ENCODE assay signal across 27 cellular contexts in the genomic region with DNA sequence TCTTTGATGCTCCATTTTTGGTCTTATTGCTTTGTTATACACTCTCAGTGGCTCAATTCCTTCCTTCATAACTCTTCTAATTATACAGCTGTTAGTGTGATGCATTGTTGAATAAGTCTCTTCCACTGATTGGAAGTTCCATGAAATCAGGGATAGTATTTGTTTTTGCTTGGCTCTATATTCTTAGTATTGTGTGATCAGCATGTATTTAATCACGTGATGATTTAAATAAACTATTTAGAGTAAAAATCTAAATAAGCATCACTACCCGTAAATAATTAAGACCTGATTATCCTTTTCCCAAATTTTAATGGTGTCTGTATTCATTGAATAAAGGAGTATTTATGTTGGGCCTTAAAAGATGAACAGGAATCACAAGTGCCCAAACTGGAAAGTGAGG.
"Had no signal": no experiment of that assay in that cellular context is flagged by ENCODE, and none has a peak within 500 bp of the region (broad histone marks: within the 10 kb centered on the region; RNA-seq: fewer than 3 reads in every experiment).

No MANE protein-coding gene starts in this region.

- DNase-seq: stimulated activated CD4-positive, alpha-beta T cell treated with anti-CD3 and anti-CD28 coated beads, Interleukin-2, amount 100 ng/mL, for 48 hours; stimulated activated CD4-positive, alpha-beta T cell treated with anti-CD3 and anti-CD28 coated beads, Interleukin-4, amount 100 ng/mL, for 1 hour; stimulated activated CD4-positive, alpha-beta T cell treated with anti-CD3 and anti-CD28 coated beads, Interleukin-4, amount 100 ng/mL, for 24 hours; stimulated activated CD4-positive, alpha-beta T cell treated with anti-CD3 and anti-CD28 coated beads, Interleukin-4, amount 100 ng/mL, for 4 hours; stimulated activated CD8-positive, alpha-beta memory T cell treated with anti-CD3 and anti-CD28 coated beads, Interleukin-4, amount 100 ng/mL, for 48 hours; stimulated activated naive B cell treated with anti-CD40 and anti-IgM and Interleukin-4, amounts not matched to agents 10 μg/mL and 1 μg/mL and 100 μg/mL, for 72 hours; stimulated activated naive CD4-positive, alpha-beta T cell; stimulated activated naive CD4-positive, alpha-beta T cell treated with Interleukin-2 at 50 U/mL for 16 hours; stimulated activated naive CD8-positive, alpha-beta T cell treated with anti-CD3 and anti-CD28 coated beads, Interleukin-15, amount 100 ng/mL, for 72 hours; stimulated activated naive CD8-positive, alpha-beta T cell treated with anti-CD3 and anti-CD28 coated beads, Interleukin-15, Interleukin-2, amounts not matched to agents 100 U/mL and 50 U/mL, for 24 hours; stomach; substantia nigra; testis; thyroid gland; tibial artery; transverse colon; trophoblast cell; upper lobe of left lung; upper lobe of right lung; uterus had no signal

- H3K27ac ChIP-seq: stomach, suprapubic skin, testis, thoracic aorta, thyroid gland, tibial artery, tibial nerve, transverse colon, upper lobe of left lung, upper lobe of right lung, uterus, vagina had no signal

- H3K4me1 ChIP-seq: stomach, suprapubic skin, testis, thyroid gland, tibial artery, tibial nerve, transverse colon, upper lobe of left lung, upper lobe of right lung, uterus, vagina had no signal

- ATAC-seq: stimulated activated effector memory CD8-positive, alpha-beta T cell treated with anti-CD3 and anti-CD28 coated beads, Interleukin-12 subunit alpha, Interleukin-12 subunit beta, amount 100 ng/mL, for 72 hours; stimulated activated memory B cell treated with anti-CD40 and anti-IgM and Interleukin-4, amounts not matched to agents 10 μg/mL and 1 μg/mL and 100 μg/mL, for 72 hours; stimulated activated naive B cell treated with anti-CD40 and anti-IgM and Interleukin-4, amounts not matched to agents 10 μg/mL and 1 μg/mL and 100 μg/mL, for 72 hours; stimulated activated naive CD8-positive, alpha-beta T cell treated with anti-CD3 and anti-CD28 coated beads, Interleukin-15, amount 100 ng/mL, for 72 hours; stimulated activated naive CD8-positive, alpha-beta T cell treated with anti-CD3 and anti-CD28 coated beads, Interleukin-15, Interleukin-2, amounts not matched to agents 100 U/mL and 50 U/mL, for 24 hours; upper lobe of right lung had no signal

- FAIRE-seq: urothelium cell line had no signal

- H3K36me3 ChIP-seq: stomach, suprapubic skin, thoracic aorta, thyroid gland, tibial artery, tibial nerve, transverse colon, upper lobe of left lung, upper lobe of right lung, uterus, vagina had no signal

- H3K27me3 ChIP-seq: stomach, suprapubic skin, testis, thyroid gland, tibial artery, tibial nerve, transverse colon, upper lobe of left lung, upper lobe of right lung, uterus, vagina had no signal

- H3K9me3 ChIP-seq: stomach, suprapubic skin, testis, thoracic aorta, thyroid gland, tibial artery, tibial nerve, transverse colon, upper lobe of left lung, upper lobe of right lung, uterus, vagina had no signal

- H3K4me3 ChIP-seq: stomach, suprapubic skin, testis, thoracic aorta, thyroid gland, tibial artery, tibial nerve, transverse colon, upper lobe of left lung, upper lobe of right lung, uterus, vagina had no signal
